1 cellular context compared by ENCODE assay signal in the genomic region with DNA sequence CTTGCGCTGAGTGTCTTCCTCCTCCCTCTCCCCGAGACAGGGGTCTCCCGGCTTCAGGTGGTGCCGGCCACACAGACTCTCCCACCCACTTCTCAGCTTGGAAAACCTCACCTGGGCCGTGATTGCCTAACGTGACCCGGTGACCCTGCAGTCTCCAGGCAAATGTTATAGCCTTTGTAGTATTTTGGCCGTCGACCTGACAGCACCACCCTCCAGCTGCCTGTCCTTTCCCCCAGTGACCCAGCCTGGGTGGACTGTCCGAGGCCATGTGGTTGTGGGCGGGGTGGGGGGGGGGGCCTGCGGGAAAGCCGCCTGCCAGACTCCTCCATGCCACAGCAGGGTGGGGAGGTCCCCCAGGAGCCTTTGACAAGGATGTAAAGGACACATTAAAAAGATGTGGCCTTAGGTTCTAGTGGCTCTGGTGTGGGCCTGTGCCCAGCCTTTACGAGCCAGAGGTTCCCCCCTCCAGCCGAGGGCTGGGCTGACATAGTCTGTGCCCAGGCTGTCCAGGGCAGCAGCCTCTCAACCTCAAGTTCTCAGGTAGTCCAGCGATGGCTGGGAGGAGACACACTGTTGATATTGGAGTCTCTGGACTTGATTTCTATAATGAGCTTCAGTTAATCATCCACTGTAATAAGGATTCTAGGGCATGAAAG.
TF ChIP-seq lines count a peak whose summit lies in the region.

No MANE protein-coding gene starts in this region.

TF ChIP-seq in HEK293T, 16 proteins besides CTCF, POLR2A, EP300 and RAD21:
- no peak for TF ChIP-seq FOXM1 (IDR thresholded peaks at IDR 0.05; ENCODE audit: borderline replicate concordance)
- no peak for TF ChIP-seq SP1 (IDR thresholded peaks at IDR 0.05)
- no peak for TF ChIP-seq ARNT (IDR thresholded peaks at IDR 0.05)
- no peak for TF ChIP-seq FOXK2 (IDR thresholded peaks at IDR 0.05)
- TF ChIP-seq ELF4 (IDR thresholded peaks at IDR 0.05): no peak
- no peak for TF ChIP-seq BHLHE40 (IDR thresholded peaks at IDR 0.05; ENCODE audit: borderline replicate concordance)
- no peak for TF ChIP-seq LEF1 (IDR thresholded peaks at IDR 0.05; ENCODE audit: borderline replicate concordance)
- TF ChIP-seq SUZ12 (IDR thresholded peaks at IDR 0.05): no peak
- TF ChIP-seq ZNF384 (IDR thresholded peaks at IDR 0.05): no peak
- TF ChIP-seq, protein P1, sequence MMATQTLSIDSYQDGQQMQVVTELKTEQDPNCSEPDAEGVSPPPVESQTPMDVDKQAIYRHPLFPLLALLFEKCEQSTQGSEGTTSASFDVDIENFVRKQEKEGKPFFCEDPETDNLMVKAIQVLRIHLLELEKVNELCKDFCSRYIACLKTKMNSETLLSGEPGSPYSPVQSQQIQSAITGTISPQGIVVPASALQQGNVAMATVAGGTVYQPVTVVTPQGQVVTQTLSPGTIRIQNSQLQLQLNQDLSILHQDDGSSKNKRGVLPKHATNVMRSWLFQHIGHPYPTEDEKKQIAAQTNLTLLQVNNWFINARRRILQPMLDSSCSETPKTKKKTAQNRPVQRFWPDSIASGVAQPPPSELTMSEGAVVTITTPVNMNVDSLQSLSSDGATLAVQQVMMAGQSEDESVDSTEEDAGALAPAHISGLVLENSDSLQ (IDR thresholded peaks at IDR 0.05): no peak
- TF ChIP-seq FOXA1 (IDR thresholded peaks at IDR 0.05): no peak
- TF ChIP-seq TARDBP (IDR thresholded peaks at IDR 0.05): no peak
